ENCODE assay signal across 1 cellular context in genomic region chr17:1597861-1598342, GRCh38.
TF ChIP-seq lines count a peak whose summit lies in the region.

No MANE protein-coding gene starts in this region.

TF ChIP-seq in HepG2, 621 proteins besides CTCF, POLR2A, EP300 and RAD21 (continued from another document and continues in another):
- TF ChIP-seq, protein P1, sequence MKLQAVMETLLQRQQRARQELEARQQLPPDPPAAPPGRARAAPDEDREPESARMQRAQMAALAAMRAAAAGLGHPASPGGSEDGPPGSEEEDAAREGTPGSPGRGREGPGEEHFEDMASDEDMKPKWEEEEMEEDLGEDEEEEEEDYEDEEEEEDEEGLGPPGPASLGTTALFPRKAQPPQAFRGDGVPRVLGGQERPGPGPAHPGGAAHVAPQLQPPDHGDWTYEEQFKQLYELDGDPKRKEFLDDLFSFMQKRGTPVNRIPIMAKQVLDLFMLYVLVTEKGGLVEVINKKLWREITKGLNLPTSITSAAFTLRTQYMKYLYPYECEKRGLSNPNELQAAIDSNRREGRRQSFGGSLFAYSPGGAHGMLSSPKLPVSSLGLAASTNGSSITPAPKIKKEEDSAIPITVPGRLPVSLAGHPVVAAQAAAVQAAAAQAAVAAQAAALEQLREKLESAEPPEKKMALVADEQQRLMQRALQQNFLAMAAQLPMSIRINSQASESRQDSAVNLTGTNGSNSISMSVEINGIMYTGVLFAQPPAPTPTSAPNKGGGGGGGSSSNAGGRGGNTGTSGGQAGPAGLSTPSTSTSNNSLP (IDR thresholded peaks at IDR 0.05; ENCODE audit: low read depth, low read length): no peak
- TF ChIP-seq, protein P2, sequence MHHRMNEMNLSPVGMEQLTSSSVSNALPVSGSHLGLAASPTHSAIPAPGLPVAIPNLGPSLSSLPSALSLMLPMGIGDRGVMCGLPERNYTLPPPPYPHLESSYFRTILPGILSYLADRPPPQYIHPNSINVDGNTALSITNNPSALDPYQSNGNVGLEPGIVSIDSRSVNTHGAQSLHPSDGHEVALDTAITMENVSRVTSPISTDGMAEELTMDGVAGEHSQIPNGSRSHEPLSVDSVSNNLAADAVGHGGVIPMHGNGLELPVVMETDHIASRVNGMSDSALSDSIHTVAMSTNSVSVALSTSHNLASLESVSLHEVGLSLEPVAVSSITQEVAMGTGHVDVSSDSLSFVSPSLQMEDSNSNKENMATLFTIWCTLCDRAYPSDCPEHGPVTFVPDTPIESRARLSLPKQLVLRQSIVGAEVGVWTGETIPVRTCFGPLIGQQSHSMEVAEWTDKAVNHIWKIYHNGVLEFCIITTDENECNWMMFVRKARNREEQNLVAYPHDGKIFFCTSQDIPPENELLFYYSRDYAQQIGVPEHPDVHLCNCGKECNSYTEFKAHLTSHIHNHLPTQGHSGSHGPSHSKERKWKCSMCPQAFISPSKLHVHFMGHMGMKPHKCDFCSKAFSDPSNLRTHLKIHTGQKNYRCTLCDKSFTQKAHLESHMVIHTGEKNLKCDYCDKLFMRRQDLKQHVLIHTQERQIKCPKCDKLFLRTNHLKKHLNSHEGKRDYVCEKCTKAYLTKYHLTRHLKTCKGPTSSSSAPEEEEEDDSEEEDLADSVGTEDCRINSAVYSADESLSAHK (CRISPR knock-in tag; IDR thresholded peaks at IDR 0.05; ENCODE audit: borderline replicate concordance): no peak
- no peak; the same call in 1 of the 2 replicates for TF ChIP-seq THAP9 (CRISPR knock-in tag; IDR thresholded peaks at IDR 0.05; ENCODE audit: borderline replicate concordance)
- TF ChIP-seq, protein P3, sequence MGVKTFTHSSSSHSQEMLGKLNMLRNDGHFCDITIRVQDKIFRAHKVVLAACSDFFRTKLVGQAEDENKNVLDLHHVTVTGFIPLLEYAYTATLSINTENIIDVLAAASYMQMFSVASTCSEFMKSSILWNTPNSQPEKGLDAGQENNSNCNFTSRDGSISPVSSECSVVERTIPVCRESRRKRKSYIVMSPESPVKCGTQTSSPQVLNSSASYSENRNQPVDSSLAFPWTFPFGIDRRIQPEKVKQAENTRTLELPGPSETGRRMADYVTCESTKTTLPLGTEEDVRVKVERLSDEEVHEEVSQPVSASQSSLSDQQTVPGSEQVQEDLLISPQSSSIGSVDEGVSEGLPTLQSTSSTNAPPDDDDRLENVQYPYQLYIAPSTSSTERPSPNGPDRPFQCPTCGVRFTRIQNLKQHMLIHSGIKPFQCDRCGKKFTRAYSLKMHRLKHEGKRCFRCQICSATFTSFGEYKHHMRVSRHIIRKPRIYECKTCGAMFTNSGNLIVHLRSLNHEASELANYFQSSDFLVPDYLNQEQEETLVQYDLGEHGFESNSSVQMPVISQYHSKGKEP (CRISPR knock-in tag; IDR thresholded peaks at IDR 0.05): no peak
- no peak for TF ChIP-seq ESRRA (CRISPR knock-in tag; IDR thresholded peaks at IDR 0.05; ENCODE audit: low read depth)
- no peak for TF ChIP-seq CBX2 (IDR thresholded peaks at IDR 0.05; ENCODE audit: low read depth, low read length)
- TF ChIP-seq CBX2 (CRISPR knock-in tag; IDR thresholded peaks at IDR 0.05; ENCODE audit: low read depth): no peak
- peak; percentile 77 for TF ChIP-seq IKZF5 (CRISPR knock-in tag; IDR thresholded peaks at IDR 0.05)
- peak; percentile 25; the same call in 1 of the 2 replicates for TF ChIP-seq PHF8 (CRISPR knock-in tag; IDR thresholded peaks at IDR 0.05)
- TF ChIP-seq POLR2AphosphoS2 (IDR thresholded peaks at IDR 0.05; ENCODE audit: low read depth, low read length): no peak
- no peak for TF ChIP-seq ZNF530 (CRISPR knock-in tag; IDR thresholded peaks at IDR 0.05; ENCODE audit: low read depth)
- no peak for TF ChIP-seq MTA3 (CRISPR knock-in tag; IDR thresholded peaks at IDR 0.05)
- no peak for TF ChIP-seq ZNF10 (CRISPR knock-in tag; IDR thresholded peaks at IDR 0.05; ENCODE audit: borderline replicate concordance, low read depth)
- no peak for TF ChIP-seq ZNF18 (CRISPR knock-in tag; IDR thresholded peaks at IDR 0.05; ENCODE audit: insufficient replicate concordance)
- TF ChIP-seq DNMT3B (CRISPR knock-in tag; conservative IDR thresholded peaks at IDR 0.05): no peak
- TF ChIP-seq ZSCAN31 (CRISPR knock-in tag; IDR thresholded peaks at IDR 0.05; ENCODE audit: low read depth): no peak; the same call in 1 of the 2 replicates
- peak; percentile 76 for TF ChIP-seq DMAP1 (CRISPR knock-in tag; IDR thresholded peaks at IDR 0.05)
- TF ChIP-seq MXD4 (CRISPR knock-in tag; IDR thresholded peaks at IDR 0.05): no peak; the same call in 1 of the 2 replicates
- TF ChIP-seq, protein P4, sequence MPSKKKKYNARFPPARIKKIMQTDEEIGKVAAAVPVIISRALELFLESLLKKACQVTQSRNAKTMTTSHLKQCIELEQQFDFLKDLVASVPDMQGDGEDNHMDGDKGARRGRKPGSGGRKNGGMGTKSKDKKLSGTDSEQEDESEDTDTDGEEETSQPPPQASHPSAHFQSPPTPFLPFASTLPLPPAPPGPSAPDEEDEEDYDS (CRISPR knock-in tag; IDR thresholded peaks at IDR 0.05): peak; percentile 68
- no peak for TF ChIP-seq TSC22D2 (CRISPR knock-in tag; IDR thresholded peaks at IDR 0.05; ENCODE audit: borderline replicate concordance)
- TF ChIP-seq ELF1 (CRISPR knock-in tag; IDR thresholded peaks at IDR 0.05): peak; percentile 87
- no peak for TF ChIP-seq FOXA1 (IDR thresholded peaks at IDR 0.05)
- peak; percentile 80 for TF ChIP-seq FOXA1 (CRISPR knock-in tag; IDR thresholded peaks at IDR 0.05)
- no peak for TF ChIP-seq HOXA9 (CRISPR knock-in tag; IDR thresholded peaks at IDR 0.05; ENCODE audit: borderline replicate concordance)
- TF ChIP-seq EEA1 (CRISPR knock-in tag; IDR thresholded peaks at IDR 0.05; ENCODE audit: borderline replicate concordance): no peak
- TF ChIP-seq RFX3 (CRISPR knock-in tag; IDR thresholded peaks at IDR 0.05): no peak
- peak; percentile 55; the same call in 1 of the 2 replicates for TF ChIP-seq ZMAT3 (CRISPR knock-in tag; conservative IDR thresholded peaks at IDR 0.05)
- no peak for TF ChIP-seq SP1 (IDR thresholded peaks at IDR 0.05)
- TF ChIP-seq SP1 (CRISPR knock-in tag; IDR thresholded peaks at IDR 0.05): no peak
- TF ChIP-seq IRF2 (CRISPR knock-in tag; IDR thresholded peaks at IDR 0.05): peak; percentile 77
- TF ChIP-seq, protein P5, sequence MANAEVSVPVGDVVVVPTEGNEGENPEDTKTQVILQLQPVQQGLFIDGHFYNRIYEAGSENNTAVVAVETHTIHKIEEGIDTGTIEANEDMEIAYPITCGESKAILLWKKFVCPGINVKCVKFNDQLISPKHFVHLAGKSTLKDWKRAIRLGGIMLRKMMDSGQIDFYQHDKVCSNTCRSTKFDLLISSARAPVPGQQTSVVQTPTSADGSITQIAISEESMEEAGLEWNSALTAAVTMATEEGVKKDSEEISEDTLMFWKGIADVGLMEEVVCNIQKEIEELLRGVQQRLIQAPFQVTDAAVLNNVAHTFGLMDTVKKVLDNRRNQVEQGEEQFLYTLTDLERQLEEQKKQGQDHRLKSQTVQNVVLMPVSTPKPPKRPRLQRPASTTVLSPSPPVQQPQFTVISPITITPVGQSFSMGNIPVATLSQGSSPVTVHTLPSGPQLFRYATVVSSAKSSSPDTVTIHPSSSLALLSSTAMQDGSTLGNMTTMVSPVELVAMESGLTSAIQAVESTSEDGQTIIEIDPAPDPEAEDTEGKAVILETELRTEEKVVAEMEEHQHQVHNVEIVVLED (CRISPR knock-in tag; IDR thresholded peaks at IDR 0.05; ENCODE audit: borderline replicate concordance): no peak
- TF ChIP-seq SRY (CRISPR knock-in tag; IDR thresholded peaks at IDR 0.05): no peak
- no peak for TF ChIP-seq ZSCAN22 (CRISPR knock-in tag; IDR thresholded peaks at IDR 0.05)
- TF ChIP-seq STAG1 (CRISPR knock-in tag; IDR thresholded peaks at IDR 0.05): peak; percentile 12; the same call in 1 of the 2 replicates
- no peak for TF ChIP-seq ZNF280B (CRISPR knock-in tag; IDR thresholded peaks at IDR 0.05; ENCODE audit: borderline replicate concordance)
- TF ChIP-seq, protein P6, sequence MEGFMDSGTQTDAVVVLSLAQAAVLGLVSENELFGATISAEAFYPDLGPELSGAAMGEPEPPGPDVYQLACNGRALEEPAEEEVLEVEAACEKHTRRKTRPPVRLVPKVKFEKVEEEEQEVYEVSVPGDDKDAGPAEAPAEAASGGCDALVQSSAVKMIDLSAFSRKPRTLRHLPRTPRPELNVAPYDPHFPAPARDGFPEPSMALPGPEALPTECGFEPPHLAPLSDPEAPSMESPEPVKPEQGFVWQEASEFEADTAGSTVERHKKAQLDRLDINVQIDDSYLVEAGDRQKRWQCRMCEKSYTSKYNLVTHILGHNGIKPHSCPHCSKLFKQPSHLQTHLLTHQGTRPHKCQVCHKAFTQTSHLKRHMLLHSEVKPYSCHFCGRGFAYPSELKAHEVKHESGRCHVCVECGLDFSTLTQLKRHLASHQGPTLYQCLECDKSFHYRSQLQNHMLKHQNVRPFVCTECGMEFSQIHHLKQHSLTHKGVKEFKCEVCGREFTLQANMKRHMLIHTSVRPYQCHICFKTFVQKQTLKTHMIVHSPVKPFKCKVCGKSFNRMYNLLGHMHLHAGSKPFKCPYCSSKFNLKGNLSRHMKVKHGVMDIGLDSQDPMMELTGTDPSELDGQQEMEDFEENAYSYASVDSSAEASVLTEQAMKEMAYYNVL (CRISPR knock-in tag; IDR thresholded peaks at IDR 0.05; ENCODE audit: borderline replicate concordance): peak; percentile 96
- no peak for TF ChIP-seq RFX5 (IDR thresholded peaks at IDR 0.05; ENCODE audit: low read depth, low read length)
- TF ChIP-seq, protein P7, sequence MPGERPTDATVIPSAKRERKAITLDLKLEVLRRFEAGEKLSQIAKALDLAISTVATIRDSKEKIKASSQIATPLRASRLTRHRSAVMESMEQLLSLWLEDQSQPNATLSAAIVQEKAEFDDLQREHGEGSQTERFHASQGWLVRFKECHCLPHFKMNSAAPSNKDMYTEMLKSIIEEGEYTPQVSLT (CRISPR knock-in tag; IDR thresholded peaks at IDR 0.05; ENCODE audit: borderline replicate concordance, low read depth): no peak
- TF ChIP-seq SALL1 (CRISPR knock-in tag; IDR thresholded peaks at IDR 0.05): peak; percentile 97
- TF ChIP-seq ZNF556 (CRISPR knock-in tag; IDR thresholded peaks at IDR 0.05; ENCODE audit: borderline replicate concordance): no peak; the same call in 1 of the 2 replicates
- no peak for TF ChIP-seq CENPT (CRISPR knock-in tag; IDR thresholded peaks at IDR 0.05; ENCODE audit: low read depth)
- no peak for TF ChIP-seq PRPF4 (IDR thresholded peaks at IDR 0.05; ENCODE audit: low read depth, low read length, poor library complexity, severe bottlenecking)
